In the genomic region with DNA sequence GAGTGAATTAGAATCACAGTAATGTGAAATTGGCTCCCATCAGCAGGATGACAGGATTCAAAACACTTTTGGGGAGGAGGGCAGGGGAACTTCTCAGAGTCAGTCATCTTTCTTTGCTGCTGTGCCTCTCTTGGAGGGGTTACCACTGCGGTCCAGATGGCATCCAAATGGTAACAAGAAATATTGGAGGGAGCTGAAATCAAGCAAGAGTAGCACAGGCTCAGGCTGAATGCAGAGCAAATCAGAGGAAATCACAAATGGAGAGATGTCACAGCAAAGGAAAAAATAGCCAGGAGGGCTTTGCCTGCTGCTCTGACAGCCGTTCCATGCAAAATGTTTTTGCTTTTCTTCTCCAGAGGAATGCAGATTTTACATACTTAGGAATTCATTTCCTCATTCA, we compare ENCODE assay signal across 6 cellular contexts.
"Had no signal": no experiment of that assay in that cellular context is flagged by ENCODE, and none has a peak within 500 bp of the region (broad histone marks: within the 10 kb centered on the region; RNA-seq: fewer than 3 reads in every experiment).

No MANE protein-coding gene starts in this region.

- DNase-seq: H9, HCEC 1CT, KBM-7 had no signal

- H3K4me3 ChIP-seq: GM23338 had no signal

- ATAC-seq: GM23338, HepG2 had no signal

- H2AFZ ChIP-seq: GM23338 had no signal

- H3K4me2 ChIP-seq: GM23338 had no signal

- H3K27ac ChIP-seq: HL-60 had no signal
